ENCODE assay signal across 31 cellular contexts in genomic region chrX:122203399-122203798, GRCh38.
"Had no signal": no experiment of that assay in that cellular context is flagged by ENCODE, and none has a peak within 500 bp of the region (broad histone marks: within the 10 kb centered on the region; RNA-seq: fewer than 3 reads in every experiment).

No MANE protein-coding gene starts in this region.

- H3K9me3 Mint-ChIP-seq: activated CD4-positive, alpha-beta T cell treated with anti-CD3 and anti-CD28 coated beads, Interleukin-2, amount 10 ng/mL, durations not matched to agents 24 days and 14 days; activated CD8-positive, alpha-beta T cell treated with anti-CD3 and anti-CD28 coated beads for 36 hours; activated naive CD4-positive, alpha-beta T cell treated with anti-CD3 and anti-CD28 coated beads, Interleukin-2, amount 50 U/mL, for 72 hours; activated T-cell treated with anti-CD3 and anti-CD28 coated beads, Interleukin-2, amount 50 U/mL, for 72 hours; activated T-helper 17 cell treated with anti-CD3 and anti-CD28 coated beads, Interleukin-2, amount 50 U/mL, for 72 hours had no signal

- DNase-seq: activated CD4-positive, alpha-beta T cell treated with anti-CD3 and anti-CD28 coated beads, Interleukin-2, amount 10 ng/mL, durations not matched to agents 24 days and 14 days; activated CD4-positive, alpha-beta T cell treated with anti-CD3 and anti-CD28 coated beads, Interleukin-2, amount 50 U/mL, for 4 hours; activated CD8-positive, alpha-beta T cell treated with anti-CD3 and anti-CD28 coated beads for 36 hours; activated effector memory CD4-positive, alpha-beta T cell treated with anti-CD3 and anti-CD28 coated beads, Interleukin-2, amount 50 U/mL, for 16 hours; activated naive CD4-positive, alpha-beta T cell treated with Interleukin-2 at 50 U/mL for 16 hours; activated T-cell treated with anti-CD3 and anti-CD28 coated beads, Interleukin-2, amount 50 U/mL, for 1 hour; activated T-cell treated with anti-CD3 and anti-CD28 coated beads, Interleukin-2, amount 50 U/mL, for 72 hours; adrenal gland; body of pancreas; MM.1S; MV-4-11; NCI-H1092; NCI-H1436 treated with DMSO at 0.1 percent for 48 hours; NCI-H1694 treated with DMSO at 0.1 percent for 48 hours; NCI-H2029; NCI-H2107; NCI-H2171; NCI-H510A; NCI-H526; NCI-H748 treated with DMSO at 0.1 percent for 48 hours; NK-92 treated with Interleukin-12 subunit alpha and Interleukin-12 subunit beta, amount 100 ng/mL, for 24 hours; Right ventricle myocardium superior; SW 1271; T-helper 1 cell; T-helper 2 cell; T-helper 9 cell; WERI-Rb-1 had no signal

- H3K36me3 Mint-ChIP-seq: activated naive CD4-positive, alpha-beta T cell treated with anti-CD3 and anti-CD28 coated beads, Interleukin-2, amount 50 U/mL, for 72 hours had no signal

- H3K27me3 Mint-ChIP-seq: activated CD4-positive, alpha-beta T cell treated with anti-CD3 and anti-CD28 coated beads, Interleukin-2, amount 10 ng/mL, durations not matched to agents 24 days and 14 days; activated CD8-positive, alpha-beta T cell treated with anti-CD3 and anti-CD28 coated beads for 36 hours; activated T-helper 17 cell treated with anti-CD3 and anti-CD28 coated beads, Interleukin-2, amount 50 U/mL, for 72 hours had no signal

- H3K27me3 ChIP-seq: adrenal gland, body of pancreas, breast epithelium had no signal

- H3K9ac ChIP-seq: KMS-11 had no signal

- ATAC-seq: activated CD8-positive, alpha-beta T cell treated with anti-CD3 and anti-CD28 coated beads for 36 hours; activated naive CD4-positive, alpha-beta T cell treated with anti-CD3 and anti-CD28 coated beads, Interleukin-2, amount 50 U/mL, for 72 hours; activated T-cell treated with anti-CD3 and anti-CD28 coated beads, Interleukin-2, amount 50 U/mL, for 72 hours; activated T-helper 17 cell treated with anti-CD3 and anti-CD28 coated beads, Interleukin-2, amount 50 U/mL, for 72 hours; body of pancreas had no signal

- H3K4me2 ChIP-seq: KMS-11 had no signal

- H3K9me3 ChIP-seq: adrenal gland, body of pancreas, breast epithelium had no signal

- H3K4me1 Mint-ChIP-seq: activated CD4-positive, alpha-beta T cell treated with anti-CD3 and anti-CD28 coated beads, Interleukin-2, amount 10 ng/mL, durations not matched to agents 24 days and 14 days; activated T-helper 17 cell treated with anti-CD3 and anti-CD28 coated beads, Interleukin-2, amount 50 U/mL, for 72 hours had no signal

- H3K4me1 ChIP-seq: adrenal gland, body of pancreas, breast epithelium had no signal

- H3K27ac Mint-ChIP-seq: activated CD4-positive, alpha-beta T cell treated with anti-CD3 and anti-CD28 coated beads, Interleukin-2, amount 10 ng/mL, durations not matched to agents 24 days and 14 days; activated CD8-positive, alpha-beta T cell treated with anti-CD3 and anti-CD28 coated beads for 36 hours; activated naive CD4-positive, alpha-beta T cell treated with anti-CD3 and anti-CD28 coated beads, Interleukin-2, amount 50 U/mL, for 72 hours; activated T-cell treated with anti-CD3 and anti-CD28 coated beads, Interleukin-2, amount 50 U/mL, for 72 hours; activated T-helper 17 cell treated with anti-CD3 and anti-CD28 coated beads, Interleukin-2, amount 50 U/mL, for 72 hours had no signal

- H3K36me3 ChIP-seq: adrenal gland, breast epithelium, WERI-Rb-1 had no signal

- H3K4me3 ChIP-seq: adrenal gland, body of pancreas, breast epithelium had no signal

- H3K27ac ChIP-seq: adrenal gland, body of pancreas, breast epithelium, KMS-11, WERI-Rb-1 had no signal

- H3K4me3 Mint-ChIP-seq: activated CD4-positive, alpha-beta T cell treated with anti-CD3 and anti-CD28 coated beads, Interleukin-2, amount 10 ng/mL, durations not matched to agents 24 days and 14 days; activated CD8-positive, alpha-beta T cell treated with anti-CD3 and anti-CD28 coated beads for 36 hours; activated T-cell treated with anti-CD3 and anti-CD28 coated beads, Interleukin-2, amount 50 U/mL, for 72 hours; activated T-helper 17 cell treated with anti-CD3 and anti-CD28 coated beads, Interleukin-2, amount 50 U/mL, for 72 hours had no signal
